In genomic region chr7:140214075-140214684, GRCh38 we compare ENCODE assay signal across 1 cellular context.
TF ChIP-seq lines count a peak whose summit lies in the region.

No MANE protein-coding gene starts in this region.

TF ChIP-seq in K562, 482 proteins besides CTCF, POLR2A, EP300 and RAD21 (continued from another document):
- TF ChIP-seq SIX5 (IDR thresholded peaks at IDR 0.05; ENCODE audit: borderline replicate concordance in 1 of 2, insufficient read depth in 1 of 2, low read depth in 1 of 2, low read length in 2 of 2) = 0 out of 4 replicates have a peak, but pooled peaks of 1 of the 2 experiments have one; percentile 15
- TF ChIP-seq MAZ (CRISPR knock-in tag; conservative IDR thresholded peaks at IDR 0.05 in 1 of 2, IDR thresholded peaks at IDR 0.05 in 1 of 2) = no peak
- TF ChIP-seq ZNF197 (CRISPR knock-in tag; IDR thresholded peaks at IDR 0.05; ENCODE audit: low read depth) = no peak
- no peak for TF ChIP-seq SREBF2 (CRISPR knock-in tag; IDR thresholded peaks at IDR 0.05)
- no peak for TF ChIP-seq ZNF449 (CRISPR knock-in tag; IDR thresholded peaks at IDR 0.05)
- no peak for TF ChIP-seq DIDO1 (tag; IDR thresholded peaks at IDR 0.05; ENCODE audit: low read depth)
- no peak for TF ChIP-seq CBFB (CRISPR knock-in tag; IDR thresholded peaks at IDR 0.05)
- no peak for TF ChIP-seq RBFOX2 (IDR thresholded peaks at IDR 0.05; ENCODE audit: low read depth, low read length)
- no peak for TF ChIP-seq MYBL2 (IDR thresholded peaks at IDR 0.05; ENCODE audit: low read depth)
- no peak for TF ChIP-seq MYBL2 (CRISPR knock-in tag; IDR thresholded peaks at IDR 0.05; ENCODE audit: borderline replicate concordance)
- TF ChIP-seq, protein P1, sequence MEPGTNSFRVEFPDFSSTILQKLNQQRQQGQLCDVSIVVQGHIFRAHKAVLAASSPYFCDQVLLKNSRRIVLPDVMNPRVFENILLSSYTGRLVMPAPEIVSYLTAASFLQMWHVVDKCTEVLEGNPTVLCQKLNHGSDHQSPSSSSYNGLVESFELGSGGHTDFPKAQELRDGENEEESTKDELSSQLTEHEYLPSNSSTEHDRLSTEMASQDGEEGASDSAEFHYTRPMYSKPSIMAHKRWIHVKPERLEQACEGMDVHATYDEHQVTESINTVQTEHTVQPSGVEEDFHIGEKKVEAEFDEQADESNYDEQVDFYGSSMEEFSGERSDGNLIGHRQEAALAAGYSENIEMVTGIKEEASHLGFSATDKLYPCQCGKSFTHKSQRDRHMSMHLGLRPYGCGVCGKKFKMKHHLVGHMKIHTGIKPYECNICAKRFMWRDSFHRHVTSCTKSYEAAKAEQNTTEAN (CRISPR knock-in tag; IDR thresholded peaks at IDR 0.05) = no peak
- peak; percentile 26 for TF ChIP-seq HNRNPLL (IDR thresholded peaks at IDR 0.05; ENCODE audit: low read depth, low read length, poor library complexity, severe bottlenecking)
- TF ChIP-seq NONO (IDR thresholded peaks at IDR 0.05; ENCODE audit: low read depth in 2 of 2, low read length in 1 of 2) = no peak
- TF ChIP-seq KLF1 (tag; IDR thresholded peaks at IDR 0.05) = no peak
- no peak for TF ChIP-seq DMBX1 (CRISPR knock-in tag; IDR thresholded peaks at IDR 0.05; ENCODE audit: borderline replicate concordance)
